34 cellular contexts compared by ENCODE assay signal in the genomic region with DNA sequence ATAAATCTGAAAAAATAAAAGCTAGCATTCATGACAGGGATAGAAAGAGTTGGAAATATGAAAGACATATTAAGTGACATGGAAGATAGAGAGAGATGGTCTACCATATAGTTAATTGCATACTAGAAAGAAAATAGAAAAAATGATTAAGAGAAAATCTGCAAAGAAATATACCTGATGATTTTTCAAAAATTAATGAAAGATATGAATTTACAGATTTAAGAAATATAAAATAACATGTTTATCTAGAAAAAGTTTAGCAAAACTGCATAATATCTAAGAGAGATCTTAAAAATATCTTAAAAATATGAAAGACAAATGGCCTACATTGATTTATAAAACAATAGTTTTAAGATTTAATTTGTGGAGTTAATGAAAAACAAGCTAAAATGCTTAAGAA.
"Had no signal": no experiment of that assay in that cellular context is flagged by ENCODE, and none has a peak within 500 bp of the region (broad histone marks: within the 10 kb centered on the region; RNA-seq: fewer than 3 reads in every experiment).

No MANE protein-coding gene starts in this region.

- H3K27ac ChIP-seq: body of pancreas, brain microvascular endothelial cell, breast epithelium, WERI-Rb-1 had no signal

- H3K36me3 ChIP-seq: brain microvascular endothelial cell, breast epithelium, WERI-Rb-1 had no signal

- H3K4me3 ChIP-seq: body of pancreas, breast epithelium had no signal

- H3K27me3 ChIP-seq: body of pancreas, brain microvascular endothelial cell, breast epithelium had no signal

- ATAC-seq: activated CD4-positive, alpha-beta T cell treated with anti-CD3 and anti-CD28 coated beads for 36 hours; activated CD4-positive, CD25-positive, alpha-beta regulatory T cell treated with anti-CD3 and anti-CD28 coated beads, Interleukin-2, amount 50 U/mL, for 24 hours; activated CD8-positive, alpha-beta memory T cell treated with anti-CD3 and anti-CD28 coated beads, Interleukin-2, amount 10 ng/mL, durations not matched to agents 7 days and 5 days; activated CD8-positive, alpha-beta T cell treated with anti-CD3 and anti-CD28 coated beads, Interleukin-2, amount 10 ng/mL, durations not matched to agents 7 days and 5 days; activated naive CD8-positive, alpha-beta T cell treated with anti-CD3 and anti-CD28 coated beads, Interleukin-2, amount 50 U/mL, for 24 hours; body of pancreas; WTC11 had no signal

- FAIRE-seq: astrocyte, TTC549 had no signal

- H3K4me1 ChIP-seq: body of pancreas, breast epithelium had no signal

- H3K9me3 ChIP-seq: body of pancreas, breast epithelium had no signal

- DNase-seq: activated CD4-positive, alpha-beta memory T cell treated with anti-CD3 and anti-CD28 coated beads, Interleukin-2, amount 10 ng/mL, durations not matched to agents 7 days and 5 days; activated CD4-positive, alpha-beta T cell treated with anti-CD3 and anti-CD28 coated beads for 1 hour; activated CD4-positive, alpha-beta T cell treated with anti-CD3 and anti-CD28 coated beads for 36 hours; activated CD4-positive, alpha-beta T cell treated with anti-CD3 and anti-CD28 coated beads for 48 hours; activated CD4-positive, alpha-beta T cell treated with anti-CD3 and anti-CD28 coated beads, Interleukin-2, amount 10 ng/mL, durations not matched to agents 7 days and 5 days; activated CD4-positive, alpha-beta T cell treated with anti-CD3 and anti-CD28 coated beads, Interleukin-2, amount 50 U/mL, for 48 hours; activated CD4-positive, CD25-positive, alpha-beta regulatory T cell; activated CD8-positive, alpha-beta memory T cell treated with anti-CD3 and anti-CD28 coated beads for 24 hours; activated CD8-positive, alpha-beta memory T cell treated with anti-CD3 and anti-CD28 coated beads, Interleukin-2, amount 10 ng/mL, durations not matched to agents 7 days and 5 days; activated CD8-positive, alpha-beta memory T cell treated with anti-CD3 and anti-CD28 coated beads, Interleukin-2, amount 50 U/mL, for 48 hours; activated CD8-positive, alpha-beta T cell treated with anti-CD3 and anti-CD28 coated beads, Interleukin-2, amount 10 ng/mL, durations not matched to agents 7 days and 5 days; activated effector memory CD4-positive, alpha-beta T cell treated with Interleukin-2 at 50 U/mL for 16 hours; activated gamma-delta T cell; activated naive CD4-positive, alpha-beta T cell treated with anti-CD3 and anti-CD28 coated beads, Interleukin-2, amount 10 ng/mL, durations not matched to agents 7 days and 5 days; activated naive CD4-positive, alpha-beta T cell treated with Interleukin-2 at 50 U/mL for 16 hours; activated naive CD8-positive, alpha-beta T cell treated with anti-CD3 and anti-CD28 coated beads, Interleukin-2, amount 10 ng/mL, durations not matched to agents 7 days and 5 days; activated naive CD8-positive, alpha-beta T cell treated with anti-CD3 and anti-CD28 coated beads, Interleukin-2, amount 50 U/mL, for 24 hours; activated T-cell treated with anti-CD3 and anti-CD28 coated beads, Interleukin-2, amount 50 U/mL, for 24 hours; activated T-cell treated with anti-CD3 and anti-CD28 coated beads, Interleukin-2, amount 50 U/mL, for 48 hours; amygdala; anterior cingulate cortex; body of pancreas; brain microvascular endothelial cell; central memory CD4-positive, alpha-beta T cell; SW 1271; T-helper 1 cell; T-helper 2 cell; T-helper 9 cell; WERI-Rb-1 had no signal
